ENCODE assay signal across 8 cellular contexts in genomic region chr1:41242645-41243171, GRCh38. TPM values are rescaled to one million over a fixed set of nuclear protein-coding genes. Genes with fewer than 3 reads are reported as not detected.
DNase-seq lines count a peak whose midpoint lies in the region; ATAC-seq and TF ChIP-seq lines count a peak whose summit lies in the region.

No MANE protein-coding gene starts in this region.

- no peaks in the 10 kb centered on the region for H3K27me3 ChIP-seq in CD8-positive, alpha-beta memory T cell (ENCODE audit: insufficient read depth, low read length, poor library complexity, severe bottlenecking)

- peak; percentile 3 for ATAC-seq in GM21717 (IDR thresholded peaks at IDR 0.05; ENCODE audit: unreplicated experiment)
- no peak for ATAC-seq in GM21786 (IDR thresholded peaks at IDR 0.05; ENCODE audit: unreplicated experiment)

- no peak for TF ChIP-seq CTCF in epithelial cell of proximal tubule (conservative IDR thresholded peaks at IDR 0.05; ENCODE audit: low read depth, low read length)
- no peak for TF ChIP-seq CTCF in osteocyte (IDR thresholded peaks at IDR 0.05)

- DNase-seq in CD8-positive, alpha-beta memory T cell, result peak in 1 of 5 donors; percentile 47
- peak; percentile 5 for DNase-seq in RPMI8226
- no peak for DNase-seq in epithelial cell of proximal tubule (ENCODE audit: low read depth)
- DNase-seq in osteocyte (ENCODE audit: extremely low spot score, unreplicated experiment), result no peak
- no peak for DNase-seq in HuH-7.5 (ENCODE audit: low spot score)
- DNase-seq in EL, result no peak

- CTCF ChIA-PET in CD8-positive, alpha-beta memory T cell (lab: Charles Lee), result no interaction called here

- H3K27me3 Mint-ChIP-seq in CD8-positive, alpha-beta memory T cell, result no peaks in the 10 kb centered on the region
- H3K27me3 Mint-ChIP-seq in osteocyte (ENCODE audit: unreplicated experiment), result no peaks in the 10 kb centered on the region

- H3K4me3 ChIP-seq in CD8-positive, alpha-beta memory T cell (ENCODE audit: low read length), result peak overlapping the region; percentile 60
- peak overlapping the region; percentile 71 for H3K4me3 ChIP-seq in epithelial cell of proximal tubule (ENCODE audit: low read depth, low read length)

- H3K4me3 Mint-ChIP-seq in CD8-positive, alpha-beta memory T cell, result peak overlapping the region; percentile 68 to 93 (median 85)
- peak overlapping the region; percentile 67 for H3K4me3 Mint-ChIP-seq in osteocyte (ENCODE audit: unreplicated experiment)

- H3K36me3 Mint-ChIP-seq in CD8-positive, alpha-beta memory T cell, result peaks cover 0 to 3% (median 3%) of the 10 kb centered on the region in 3 donors
- H3K36me3 Mint-ChIP-seq in osteocyte (ENCODE audit: unreplicated experiment), result no peaks in the 10 kb centered on the region

- no peaks in the 10 kb centered on the region for H3K9me3 ChIP-seq in CD8-positive, alpha-beta memory T cell (ENCODE audit: low read length)

- H3K4me1 Mint-ChIP-seq in CD8-positive, alpha-beta memory T cell, result peaks cover 17 to 24% (median 23%) of the 10 kb centered on the region in 3 donors
- peaks cover 25% of the 10 kb centered on the region for H3K4me1 Mint-ChIP-seq in osteocyte (ENCODE audit: unreplicated experiment)

- no peaks in the 10 kb centered on the region for H3K9me3 Mint-ChIP-seq in CD8-positive, alpha-beta memory T cell
- H3K9me3 Mint-ChIP-seq in osteocyte (ENCODE audit: unreplicated experiment), result no peaks in the 10 kb centered on the region

- peaks cover 14% of the 10 kb centered on the region for H3K4me1 ChIP-seq in CD8-positive, alpha-beta memory T cell (ENCODE audit: insufficient read depth, low read length)

- H3K27ac Mint-ChIP-seq in CD8-positive, alpha-beta memory T cell, result peak overlapping the region; percentile 26 to 83 (median 70)
- peak overlapping the region; percentile 43 for H3K27ac Mint-ChIP-seq in osteocyte (ENCODE audit: unreplicated experiment)

- POLR2A ChIA-PET in CD8-positive, alpha-beta memory T cell (lab: Charles Lee), result no interaction called here

- peak overlapping the region; percentile 60 for H3K27ac ChIP-seq in CD8-positive, alpha-beta memory T cell (ENCODE audit: low read depth, low read length)

- H3K36me3 ChIP-seq in CD8-positive, alpha-beta memory T cell (ENCODE audit: insufficient read depth, low read length), result no peaks in the 10 kb centered on the region

RNA-seq across cellular contexts. Expression of gene SCMH1, which starts 0.6 kb away (rescaled TPM):
- 10 to 100 TPM; 23.3 to 23.7 TPM for total RNA-seq in CD8-positive, alpha-beta memory T cell
- polyA plus RNA-seq in CD8-positive, alpha-beta memory T cell, result 8.4 TPM
- total RNA-seq in epithelial cell of proximal tubule (16.7 and 25.5 TPM in 2 replicates), osteocyte (37.5 and 38.9 TPM in 2 replicates)
